ENCODE assay signal across 12 cellular contexts in the genomic region with DNA sequence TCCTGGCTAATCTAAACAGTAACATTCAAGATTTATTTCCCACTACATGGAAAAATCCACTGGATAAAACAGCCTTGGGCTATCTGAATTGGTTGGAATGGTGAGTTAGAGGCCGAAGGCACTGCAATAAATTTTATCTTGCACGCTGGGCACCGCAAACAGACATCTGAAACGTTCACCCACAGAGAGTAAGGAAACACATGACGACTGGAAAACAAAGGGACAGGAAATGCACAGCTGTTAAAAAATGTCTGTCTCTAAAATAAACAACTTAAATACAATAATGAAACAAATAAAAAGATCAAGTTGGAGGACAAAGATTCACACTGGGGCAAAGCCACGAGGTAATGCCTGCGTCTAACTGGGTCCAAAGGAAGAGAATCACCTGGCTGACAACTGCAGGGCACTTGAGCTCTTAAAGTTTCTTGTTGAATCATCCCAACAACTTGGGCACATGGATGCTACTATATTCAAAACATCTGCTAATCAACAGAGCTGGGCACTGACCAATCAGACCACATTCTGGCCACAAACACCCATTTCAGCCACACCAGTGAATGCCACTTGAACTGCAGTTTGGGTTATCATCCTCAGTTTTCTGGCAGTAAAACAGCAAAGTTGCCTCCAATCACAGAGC. TPM values are rescaled to one million over a fixed set of nuclear protein-coding genes. Genes with fewer than 3 reads are reported as not detected.
DNase-seq lines count a peak whose midpoint lies in the region; FAIRE-seq and TF ChIP-seq lines count a peak whose summit lies in the region.
"Had no signal": no experiment of that assay in that cellular context is flagged by ENCODE, and none has a peak within 500 bp of the region (broad histone marks: within the 10 kb centered on the region; RNA-seq: fewer than 3 reads in every experiment).

No MANE protein-coding gene starts in this region.

- peak overlapping the region; percentile 7 for H3K27ac ChIP-seq in fibroblast of lung (ENCODE audit: insufficient read depth, low read length)
- H3K27ac ChIP-seq: foreskin keratinocyte had no signal

- H4K20me1 ChIP-seq in fibroblast of lung (ENCODE audit: control insufficient read depth, extremely low read depth, insufficient read depth, low read length): no peaks in the 10 kb centered on the region

- H3K9ac ChIP-seq in fibroblast of lung (ENCODE audit: insufficient read depth, low read length): no peak overlapping the region

- FAIRE-seq in D721Med (lab: Jason Lieb, UNC): no peak

- H3K4me2 ChIP-seq in fibroblast of lung (ENCODE audit: extremely low read depth, insufficient read depth, low read length): no peak overlapping the region

- H3K9me3 ChIP-seq in fibroblast of lung (ENCODE audit: control insufficient read depth, insufficient read depth, low read depth, low read length): no peaks in the 10 kb centered on the region
- no peaks in the 10 kb centered on the region for H3K9me3 ChIP-seq in BE2C

- no peak overlapping the region for H3K4me3 ChIP-seq in fibroblast of lung (replicated peaks in 1 of 4; ENCODE audit: control extremely low read depth in 1 of 4, insufficient read depth in 1 of 4, low read depth in 3 of 4, low read length in 4 of 4)
- no peak overlapping the region for H3K4me3 ChIP-seq in BE2C (ENCODE audit: low read depth, low read length)

- no peaks in the 10 kb centered on the region for H3K79me2 ChIP-seq in fibroblast of lung (ENCODE audit: control insufficient read depth, insufficient read depth, low read length)

- H3K36me3 ChIP-seq in fibroblast of lung (ENCODE audit: control insufficient read depth, insufficient read depth, low read length) (no peaks in the 10 kb centered on the region), BE2C (no peaks in the 10 kb centered on the region)

- H2AFZ ChIP-seq in fibroblast of lung (ENCODE audit: low read length): no peak overlapping the region

- peak; percentile 86 for DNase-seq in DMS53 (lab: John Stamatoyannopoulos, UW)
- DNase-seq in NCI-H226: peak; percentile 35
- DNase-seq in fibroblast of lung (ENCODE audit: low read depth in 2 of 2): peak in 1 of 2 donors; percentile 28
- DNase-seq in pulmonary artery endothelial cell (ENCODE audit: low read depth, low spot score): peak; percentile 84
- DNase-seq in NCI-H1105 (lab: John Stamatoyannopoulos, UW): no peak
- no peak for DNase-seq in NOMO-1 (lab: John Stamatoyannopoulos, UW; ENCODE audit: unreplicated experiment in 2 of 2)
- no peak for DNase-seq in D721Med (ENCODE audit: insufficient read length, low spot score)
- DNase-seq in BE2C: no peak
- DNase-seq: activated B cell treated with CpG ODN at 0.5 μM for 24 hours; activated naive CD8-positive, alpha-beta T cell treated with anti-CD3 and anti-CD28 coated beads for 36 hours; foreskin keratinocyte; GDM1 had no signal

- TF ChIP-seq CTCF in fibroblast of lung (conservative IDR thresholded peaks at IDR 0.05 in 1 of 2, IDR thresholded peaks at IDR 0.05 in 1 of 2; ENCODE audit: low read depth in 1 of 2, low read length in 2 of 2): no peak
- no peak for TF ChIP-seq CTCF in D721Med (IDR thresholded peaks at IDR 0.05; ENCODE audit: insufficient read depth, missing control alignments)
- TF ChIP-seq CTCF in BE2C (IDR thresholded peaks at IDR 0.05; ENCODE audit: low read depth, low read length): no peak

- H3K27me3 ChIP-seq in fibroblast of lung (ENCODE audit: control insufficient read depth, insufficient read depth, low read length) (no peaks in the 10 kb centered on the region), BE2C (no peaks in the 10 kb centered on the region)
- H3K27me3 ChIP-seq: foreskin keratinocyte had no signal

- peaks cover 7% of the 10 kb centered on the region for H3K4me1 ChIP-seq in fibroblast of lung (ENCODE audit: control insufficient read depth, extremely low read depth, insufficient read depth, low read length)
- H3K4me1 ChIP-seq in BE2C: peaks cover 30% of the 10 kb centered on the region
- H3K4me1 ChIP-seq: foreskin keratinocyte had no signal

RNA-seq across cellular contexts. Expression of a gene that starts 51.2 kb away (rescaled TPM):
- 0.26 and 0.33 TPM in 2 replicates for total RNA-seq in fibroblast of lung
- 0.02 and 0.07 TPM in 2 replicates for polyA plus RNA-seq in fibroblast of lung
- polyA plus RNA-seq in fibroblast of lung (2012): 0.01 and 0.22 TPM in 2 replicates
- 0.59 TPM in 1 of 2 replicates, not detected in the other for polyA minus RNA-seq in fibroblast of lung (ENCODE audit: low replicate concordance)
- 1.7 and 2.4 TPM in 2 replicates for total RNA-seq in pulmonary artery endothelial cell
- polyA plus RNA-seq in BE2C (2012; ENCODE audit: insufficient read depth, insufficient read length, low read depth): 0.22 TPM
- total RNA-seq: activated B cell treated with CpG ODN at 0.5 μM for 24 hours; activated naive CD8-positive, alpha-beta T cell treated with anti-CD3 and anti-CD28 coated beads for 36 hours; foreskin keratinocyte had no signal
- polyA plus RNA-seq: foreskin keratinocyte had no signal

Comparison
In these comparisons a context has a peak if more than half of its experiments do, and no peak if none do; other contexts are left out.
1. DNase-seq: peak in DMS53 (single experiment), NCI-H226 (single experiment) and pulmonary artery endothelial cell (single experiment); none in NCI-H1105 (single experiment), NOMO-1 (0 of 2), D721Med (single experiment) and BE2C (single experiment).